ENCODE assay signal across 28 cellular contexts in genomic region chr20:53427951-53428350, GRCh38.
DNase-seq lines count a peak whose midpoint lies in the region; ATAC-seq, FAIRE-seq and TF ChIP-seq lines count a peak whose summit lies in the region.
"Had no signal": no experiment of that assay in that cellular context is flagged by ENCODE, and none has a peak within 500 bp of the region (broad histone marks: within the 10 kb centered on the region; RNA-seq: fewer than 3 reads in every experiment).

No MANE protein-coding gene starts in this region.

- H3K27ac Mint-ChIP-seq in astrocyte (ENCODE audit: unreplicated experiment): no peak overlapping the region
- H3K27ac Mint-ChIP-seq: B cell; CD4-positive, alpha-beta memory T cell; CD4-positive, CD25-positive, alpha-beta regulatory T cell; CD8-positive, alpha-beta memory T cell had no signal

- H3K4me2 ChIP-seq in astrocyte (ENCODE audit: low read length): no peak overlapping the region
- H3K4me2 ChIP-seq: BLaER1 treated with 17β-estradiol and CSF1 and Interleukin-3, amounts not matched to agents 10 nM and 100 nM had no signal

- H3K4me1 Mint-ChIP-seq in astrocyte (ENCODE audit: low read depth, unreplicated experiment): no peaks in the 10 kb centered on the region
- H3K4me1 Mint-ChIP-seq: B cell; CD8-positive, alpha-beta memory T cell had no signal

- no peak for ATAC-seq in GM21825 (IDR thresholded peaks at IDR 0.05; ENCODE audit: unreplicated experiment)
- ATAC-seq: GM12878 had no signal

- no peaks in the 10 kb centered on the region for H3K9me3 Mint-ChIP-seq in astrocyte (ENCODE audit: unreplicated experiment)
- H3K9me3 Mint-ChIP-seq: CD4-positive, CD25-positive, alpha-beta regulatory T cell; CD8-positive, alpha-beta memory T cell had no signal

- DNase-seq in HTR-8/SVneo (ENCODE audit: insufficient read length, low spot score) (no peak), astrocyte (ENCODE audit: low read depth) (peak; percentile 6), NCI-H446 treated with DMSO at 0.1 percent for 48 hours (lab: John Stamatoyannopoulos, UW) (no peak), GM19239 (ENCODE audit: insufficient read length, low spot score) (no peak), AG08395 (ENCODE audit: low spot score) (no peak)
- DNase-seq: 8988T; ACHN; AML-193; CD4-positive, alpha-beta memory T cell; CD4-positive, CD25-positive, alpha-beta regulatory T cell; CD8-positive, alpha-beta memory T cell; COR-L47; DMS 273 treated with DMSO at 0.1 percent for 48 hours; DMS153; DMS53; DMS79; DND-41; EL; GDM1 had no signal

- no peaks in the 10 kb centered on the region for H3K9me3 ChIP-seq in astrocyte (ENCODE audit: insufficient read depth, low read depth, low read length)
- no peaks in the 10 kb centered on the region for H3K9me3 ChIP-seq in neutrophil

- no peak overlapping the region for H3K9ac ChIP-seq in astrocyte (ENCODE audit: low read length)
- H3K9ac ChIP-seq: BLaER1 treated with 17β-estradiol and CSF1 and Interleukin-3, amounts not matched to agents 10 nM and 100 nM had no signal

- H3K27ac ChIP-seq in astrocyte (ENCODE audit: low read depth, low read length) (no peak overlapping the region), neutrophil (peak overlapping the region; percentile 87)
- H3K27ac ChIP-seq: BLaER1 treated with 17β-estradiol and CSF1 and Interleukin-3, amounts not matched to agents 10 nM and 100 nM; C4-2B had no signal

- TF ChIP-seq CTCF in astrocyte (IDR thresholded peaks at IDR 0.05; ENCODE audit: insufficient read depth, low read depth, low read length) (no peak), neutrophil (IDR thresholded peaks at IDR 0.05) (no peak)

- H3K27me3 Mint-ChIP-seq in astrocyte (ENCODE audit: low read depth, unreplicated experiment): peaks cover 2% of the 10 kb centered on the region

- no peak overlapping the region for H2AFZ ChIP-seq in astrocyte (ENCODE audit: low read depth, low read length)

- no peaks in the 10 kb centered on the region for H3K79me2 ChIP-seq in astrocyte (ENCODE audit: insufficient read depth, low read length)

- no peak overlapping the region for H3K4me3 ChIP-seq in astrocyte (ENCODE audit: insufficient read depth, low read depth, low read length)
- no peak overlapping the region for H3K4me3 ChIP-seq in neutrophil (ENCODE audit: low read depth in 1 of 2, low read length in 1 of 2)
- H3K4me3 ChIP-seq: BLaER1 treated with 17β-estradiol and CSF1 and Interleukin-3, amounts not matched to agents 10 nM and 100 nM; GM12878 had no signal

- H3K36me3 ChIP-seq in astrocyte (ENCODE audit: insufficient read depth, low read length) (no peaks in the 10 kb centered on the region), neutrophil (no peaks in the 10 kb centered on the region)
- H3K36me3 ChIP-seq: BLaER1 treated with 17β-estradiol and CSF1 and Interleukin-3, amounts not matched to agents 10 nM and 100 nM had no signal

- no peaks in the 10 kb centered on the region for H4K20me1 ChIP-seq in astrocyte (ENCODE audit: insufficient read depth, low read length)
- H4K20me1 ChIP-seq: BLaER1 treated with 17β-estradiol and CSF1 and Interleukin-3, amounts not matched to agents 10 nM and 100 nM had no signal

- no peaks in the 10 kb centered on the region for H3K27me3 ChIP-seq in astrocyte (ENCODE audit: insufficient read depth, low read length)
- H3K27me3 ChIP-seq in neutrophil: no peaks in the 10 kb centered on the region
- H3K27me3 ChIP-seq: BLaER1 treated with 17β-estradiol and CSF1 and Interleukin-3, amounts not matched to agents 10 nM and 100 nM had no signal

- no peaks in the 10 kb centered on the region for H3K36me3 Mint-ChIP-seq in astrocyte (ENCODE audit: low read depth, unreplicated experiment)

- FAIRE-seq in HTR-8/SVneo (lab: Jason Lieb, UNC) (peak; percentile 16), astrocyte (lab: Jason Lieb, UNC) (no peak), GM19239 (lab: Jason Lieb, UNC) (no peak)
- FAIRE-seq: A204.1, GM12878, GM12892, GM18507 had no signal

- H3K4me1 ChIP-seq in astrocyte (ENCODE audit: insufficient read depth, low read length): no peaks in the 10 kb centered on the region
- peaks cover 39 to 40% of the 10 kb centered on the region in 2 experiments for H3K4me1 ChIP-seq in neutrophil (ENCODE audit: control insufficient read depth in 1 of 2, insufficient read depth in 1 of 2, low read depth in 1 of 2, low read length in 1 of 2)

- no peak overlapping the region for H3K4me3 Mint-ChIP-seq in astrocyte (ENCODE audit: unreplicated experiment)
- H3K4me3 Mint-ChIP-seq: B cell; CD4-positive, alpha-beta memory T cell; CD4-positive, CD25-positive, alpha-beta regulatory T cell; CD8-positive, alpha-beta memory T cell had no signal
